Comparison of ENCODE assay signal across 11 cellular contexts in the genomic region with DNA sequence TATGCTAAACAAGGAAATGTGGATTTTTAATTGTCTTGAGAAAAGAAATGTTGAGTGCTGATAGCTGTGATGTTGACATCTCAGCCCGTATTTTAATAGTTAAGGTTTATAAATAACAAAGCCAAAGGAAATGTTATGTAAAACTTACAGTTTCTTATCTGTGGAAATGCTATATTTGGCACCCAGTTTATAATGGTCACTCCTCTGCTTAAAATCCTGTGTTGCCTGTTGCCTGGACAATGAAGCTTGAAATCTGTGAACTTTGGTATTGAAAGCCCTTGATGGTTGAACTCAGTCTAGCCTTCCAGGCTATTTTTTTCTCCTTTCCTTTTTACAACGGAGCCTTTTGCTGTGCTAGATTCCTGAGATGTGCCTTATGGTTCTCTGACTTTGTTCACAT. TPM values are rescaled to one million over a fixed set of nuclear protein-coding genes. Genes with fewer than 3 reads are reported as not detected.
DNase-seq lines count a peak whose midpoint lies in the region; ATAC-seq, FAIRE-seq and TF ChIP-seq lines count a peak whose summit lies in the region.
"Had no signal": no experiment of that assay in that cellular context is flagged by ENCODE, and none has a peak within 500 bp of the region (broad histone marks: within the 10 kb centered on the region; RNA-seq: fewer than 3 reads in every experiment).

No MANE protein-coding gene starts in this region.

- H3K4me1 ChIP-seq in A549 (peaks cover 41% of the 10 kb centered on the region), heart right ventricle (peaks cover 3 to 71% (median 57%) of the 10 kb centered on the region in 9 donors)

- H3K4me1 Mint-ChIP-seq in WTC11 (peaks cover 39% of the 10 kb centered on the region), nephron (peaks cover 49% of the 10 kb centered on the region)

- DNase-seq in A549 (ENCODE audit: low read depth in 1 of 2, low spot score in 1 of 2): no peak
- no peak for DNase-seq in WTC11 (ENCODE audit: low spot score)
- DNase-seq in heart right ventricle: peak in 1 of 2 donors; percentile 24
- DNase-seq in NCI-H2196 treated with DMSO at 0.1 percent for 48 hours (lab: John Stamatoyannopoulos, UW; ENCODE audit: unreplicated experiment): no peak
- DNase-seq in kidney glomerular epithelial cell (lab: John Stamatoyannopoulos, UW): no peak
- no peak for DNase-seq in NCI-H1048 (lab: John Stamatoyannopoulos, UW)
- DNase-seq: NCI-H187 treated with DMSO at 0.1 percent for 48 hours, T-helper 2 cell had no signal

- POLR2A ChIA-PET in A549 (lab: Yijun Ruan, JAX): no interaction called here
- POLR2A ChIA-PET in WTC11 (lab: Charles Lee): no interaction called here

- no peak for TF ChIP-seq EP300 in A549 (IDR thresholded peaks at IDR 0.05)

- H3K27ac Mint-ChIP-seq in WTC11: peak overlapping the region; percentile 25; the same call in 1 of the 2 replicates
- peak overlapping the region; percentile 56 to 86 (median 85) for H3K27ac Mint-ChIP-seq in nephron

- H3K9me3 Mint-ChIP-seq in WTC11 (no peaks in the 10 kb centered on the region), nephron (no peaks in the 10 kb centered on the region)

- no peak overlapping the region for H3K4me3 ChIP-seq in A549
- peak overlapping the region in 4 of 10 donors; percentile 8 to 30 (median 20) for H3K4me3 ChIP-seq in heart right ventricle
- H3K4me3 ChIP-seq: lung had no signal

- no peaks in the 10 kb centered on the region for H3K36me3 ChIP-seq in heart right ventricle

- H3K27me3 Mint-ChIP-seq in WTC11 (ENCODE audit: low read depth) (no peaks in the 10 kb centered on the region), nephron (ENCODE audit: low read depth) (no peaks in the 10 kb centered on the region)

- CTCF ChIA-PET in A549 (lab: Yijun Ruan, JAX): interaction anchor here (0.9 to 1.6 kb wide), 4 partner anchors 9 to 127 kb away, joined by 3 to 4 read pairs (median 3); no protein-coding TSS in a partner anchor
- CTCF ChIA-PET in WTC11 (lab: Charles Lee): no interaction called here

- no peak for TF ChIP-seq CTCF in A549 (IDR thresholded peaks at IDR 0.05)
- TF ChIP-seq CTCF in WTC11 (IDR thresholded peaks at IDR 0.05): no peak
- TF ChIP-seq CTCF in heart right ventricle (IDR thresholded peaks at IDR 0.05): no peak
- TF ChIP-seq CTCF in nephron (IDR thresholded peaks at IDR 0.05; ENCODE audit: unreplicated experiment in 3 of 3): no peak

- FAIRE-seq in A549 (lab: Jason Lieb, UNC): no peak

- H3K4me3 Mint-ChIP-seq in WTC11 (no peak overlapping the region), nephron (peak overlapping the region in 2 of 3 experiments; percentile 19 to 41)

- peak overlapping the region; percentile 17; the same call in 2 of the 3 replicates for H3K4me2 ChIP-seq in A549

- no peaks in the 10 kb centered on the region for H3K9me3 ChIP-seq in A549
- H3K9me3 ChIP-seq in heart right ventricle: no peaks in the 10 kb centered on the region

- H3K27ac ChIP-seq in A549 (no peak overlapping the region), heart right ventricle (peak overlapping the region in 9 of 10 donors; percentile 3 to 83 (median 56))

- intact Hi-C loops in heart right ventricle (cut with DNase I): loop anchor here in 1 of 10 donors (5.0 kb wide), 1 partner anchor 46 kb away; a partner anchor contains a TSS

- TF ChIP-seq POLR2A in A549 (IDR thresholded peaks at IDR 0.05; ENCODE audit: low read length): no peak

- no peaks in the 10 kb centered on the region for H3K36me3 Mint-ChIP-seq in WTC11
- no peaks in the 10 kb centered on the region for H3K36me3 Mint-ChIP-seq in nephron (ENCODE audit: low read depth)

- ATAC-seq in A549 (no peak), WTC11 (no peak), heart right ventricle (peak in 6 of 8 donors; percentile 52 to 82 (median 68)), GM18520 (IDR thresholded peaks at IDR 0.05; ENCODE audit: unreplicated experiment) (no peak)

- no peaks in the 10 kb centered on the region for H3K27me3 ChIP-seq in heart right ventricle

- 39% methylated on average over 2 of the region's 2 CpGs for WGBS in A549 (ENCODE audit: missing lambda C conversion rate)
- WGBS in heart right ventricle, 2 donors: 4 to 6% methylated on average over 2 of the region's 2 CpGs

- no peak for TF ChIP-seq RAD21 in A549 (conservative IDR thresholded peaks at IDR 0.05 in 1 of 2, IDR thresholded peaks at IDR 0.05 in 1 of 2)

TF ChIP-seq in A549, 52 proteins besides CTCF, POLR2A, EP300 and RAD21:
- no peak for TF ChIP-seq NPAS2 (CRISPR knock-in tag; IDR thresholded peaks at IDR 0.05; ENCODE audit: borderline replicate concordance)
- no peak for TF ChIP-seq JUNB (IDR thresholded peaks at IDR 0.05)
- TF ChIP-seq MAZ (IDR thresholded peaks at IDR 0.05; ENCODE audit: borderline replicate concordance, low read depth, low read length): no peak
- no peak for TF ChIP-seq ZFP36 (IDR thresholded peaks at IDR 0.05; ENCODE audit: borderline replicate concordance, partially characterized antibody)
- no peak for TF ChIP-seq ZSCAN20 (CRISPR knock-in tag; IDR thresholded peaks at IDR 0.05)
- no peak for TF ChIP-seq PHF8 (IDR thresholded peaks at IDR 0.05; ENCODE audit: borderline replicate concordance, low read depth)
- TF ChIP-seq HOXB13 (CRISPR knock-in tag; IDR thresholded peaks at IDR 0.05; ENCODE audit: low read depth): no peak
- TF ChIP-seq CBX8 (IDR thresholded peaks at IDR 0.05): no peak
- no peak for TF ChIP-seq RFX5 (IDR thresholded peaks at IDR 0.05)
- no peak for TF ChIP-seq FOSB (CRISPR knock-in tag; IDR thresholded peaks at IDR 0.05)
- TF ChIP-seq, protein P1, sequence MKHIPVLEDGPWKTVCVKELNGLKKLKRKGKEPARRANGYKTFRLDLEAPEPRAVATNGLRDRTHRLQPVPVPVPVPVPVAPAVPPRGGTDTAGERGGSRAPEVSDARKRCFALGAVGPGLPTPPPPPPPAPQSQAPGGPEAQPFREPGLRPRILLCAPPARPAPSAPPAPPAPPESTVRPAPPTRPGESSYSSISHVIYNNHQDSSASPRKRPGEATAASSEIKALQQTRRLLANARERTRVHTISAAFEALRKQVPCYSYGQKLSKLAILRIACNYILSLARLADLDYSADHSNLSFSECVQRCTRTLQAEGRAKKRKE (CRISPR knock-in tag; IDR thresholded peaks at IDR 0.05; ENCODE audit: low read depth): no peak
- no peak for TF ChIP-seq CEBPB (IDR thresholded peaks at IDR 0.05)
- TF ChIP-seq, protein P2, sequence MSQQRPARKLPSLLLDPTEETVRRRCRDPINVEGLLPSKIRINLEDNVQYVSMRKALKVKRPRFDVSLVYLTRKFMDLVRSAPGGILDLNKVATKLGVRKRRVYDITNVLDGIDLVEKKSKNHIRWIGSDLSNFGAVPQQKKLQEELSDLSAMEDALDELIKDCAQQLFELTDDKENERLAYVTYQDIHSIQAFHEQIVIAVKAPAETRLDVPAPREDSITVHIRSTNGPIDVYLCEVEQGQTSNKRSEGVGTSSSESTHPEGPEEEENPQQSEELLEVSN (IDR thresholded peaks at IDR 0.05; ENCODE audit: borderline replicate concordance, low read depth): no peak

TF ChIP-seq in WTC11, 78 proteins besides CTCF, POLR2A, EP300 and RAD21:
- TF ChIP-seq ZNF416 (CRISPR knock-in tag; IDR thresholded peaks at IDR 0.05) (no peak), PRRX2 (CRISPR knock-in tag; IDR thresholded peaks at IDR 0.05) (no peak), GRHL2 (CRISPR knock-in tag; IDR thresholded peaks at IDR 0.05; ENCODE audit: insufficient replicate concordance, severe bottlenecking) (no peak), ZNF671 (CRISPR knock-in tag; IDR thresholded peaks at IDR 0.05) (no peak)
- TF ChIP-seq, protein P3, sequence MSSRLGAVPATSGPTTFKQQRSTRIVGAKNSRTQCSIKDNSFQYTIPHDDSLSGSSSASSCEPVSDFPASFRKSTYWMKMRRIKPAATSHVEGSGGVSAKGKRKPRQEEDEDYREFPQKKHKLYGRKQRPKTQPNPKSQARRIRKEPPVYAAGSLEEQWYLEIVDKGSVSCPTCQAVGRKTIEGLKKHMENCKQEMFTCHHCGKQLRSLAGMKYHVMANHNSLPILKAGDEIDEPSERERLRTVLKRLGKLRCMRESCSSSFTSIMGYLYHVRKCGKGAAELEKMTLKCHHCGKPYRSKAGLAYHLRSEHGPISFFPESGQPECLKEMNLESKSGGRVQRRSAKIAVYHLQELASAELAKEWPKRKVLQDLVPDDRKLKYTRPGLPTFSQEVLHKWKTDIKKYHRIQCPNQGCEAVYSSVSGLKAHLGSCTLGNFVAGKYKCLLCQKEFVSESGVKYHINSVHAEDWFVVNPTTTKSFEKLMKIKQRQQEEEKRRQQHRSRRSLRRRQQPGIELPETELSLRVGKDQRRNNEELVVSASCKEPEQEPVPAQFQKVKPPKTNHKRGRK (CRISPR knock-in tag; IDR thresholded peaks at IDR 0.05; ENCODE audit: borderline replicate concordance): no peak

RNA-seq across cellular contexts. Expression of a gene that starts 46.5 kb away (rescaled TPM):
- polyA plus RNA-seq in A549 (2011; rRNA removed) (221 and 226 TPM in 2 replicates), A549 (2017; fragmentation: RNase III; extraction: RNeasy Plus Mini Kit Qiagen cat#74134 plus additional on column Dnase treatment) (40.3 to 44.0 TPM (median 42.2 TPM) in 3 replicates), heart right ventricle (10 to 100 TPM in 1 of 2 donors, 1 to 10 TPM in 1; 9.0 to 15.2 TPM)
- polyA plus RNA-seq in A549 (2012; cell fraction: cytosol; rRNA removed): 42.6 and 47.1 TPM in 2 replicates
- 40.7 and 48.6 TPM in 2 replicates for polyA plus RNA-seq in A549 (2012; cell fraction: nucleus; rRNA removed)
- polyA minus RNA-seq in A549 (2011; rRNA and poly(A)+ RNA removed): 131 and 156 TPM in 2 replicates
- total RNA-seq in WTC11 (2021) (36.5 to 41.4 TPM (median 37.2 TPM) in 3 replicates), heart right ventricle (10 to 100 TPM; 12.0 to 19.0 (median 15.2) TPM)

Comparison
In these comparisons a context has a peak if more than half of its experiments do, and no peak if none do; other contexts are left out.
1. ATAC-seq: peak in heart right ventricle (6 of 8); none in A549 (0 of 2), WTC11 (single experiment) and GM18520 (single experiment).
2. H3K27ac ChIP-seq: peak in heart right ventricle (9 of 10); none in A549 (0 of 2).